ENCODE assay signal across 10 cellular contexts in the genomic region with DNA sequence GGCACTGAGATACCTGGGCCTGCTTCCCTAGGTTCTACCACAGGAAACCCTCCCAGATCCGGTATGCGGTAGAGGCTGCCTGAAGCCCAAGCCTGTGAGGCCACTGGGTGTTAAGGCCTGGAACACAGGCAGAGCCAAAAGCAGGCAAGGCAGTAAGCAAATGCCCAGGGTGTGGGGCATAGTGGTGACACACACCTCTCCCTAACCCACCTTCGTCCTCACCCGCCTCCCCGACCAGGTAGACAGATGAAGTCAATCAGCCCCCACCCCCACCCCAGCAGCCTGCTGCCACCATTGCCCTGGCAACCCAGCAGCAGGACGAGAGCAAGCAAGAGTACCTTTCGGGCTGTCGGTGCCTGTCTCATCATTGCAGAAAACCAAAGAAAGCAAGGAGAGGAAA. TPM values are rescaled to one million over a fixed set of nuclear protein-coding genes. Genes with fewer than 3 reads are reported as not detected.
DNase-seq lines count a peak whose midpoint lies in the region; ATAC-seq and TF ChIP-seq lines count a peak whose summit lies in the region.
"Had no signal": no experiment of that assay in that cellular context is flagged by ENCODE, and none has a peak within 500 bp of the region (broad histone marks: within the 10 kb centered on the region; RNA-seq: fewer than 3 reads in every experiment).

No MANE protein-coding gene starts in this region.

- H3K4me3 Mint-ChIP-seq in natural killer cell: no peak overlapping the region
- H3K4me3 Mint-ChIP-seq: activated CD8-positive, alpha-beta T cell treated with anti-CD3 and anti-CD28 coated beads, Interleukin-2, amount 10 ng/mL, durations not matched to agents 7 days and 5 days had no signal

- H3K4me1 Mint-ChIP-seq in natural killer cell: peaks cover 38 to 43% of the 10 kb centered on the region in 2 donors

- no peak overlapping the region for H2AFZ ChIP-seq in smooth muscle cell (ENCODE audit: low read depth)

- H3K27me3 ChIP-seq in kidney epithelial cell (ENCODE audit: control insufficient read depth, insufficient read depth, low read length): no peaks in the 10 kb centered on the region
- H3K27me3 ChIP-seq in smooth muscle cell (ENCODE audit: low read depth): no peaks in the 10 kb centered on the region
- no peaks in the 10 kb centered on the region for H3K27me3 ChIP-seq in upper lobe of right lung

- H3K9ac ChIP-seq in smooth muscle cell (ENCODE audit: low read depth): peak overlapping the region; percentile 21

- intact Hi-C loops in natural killer cell (cut with micrococcal nuclease): loop anchor here (5.0 kb wide), 1 partner anchor 697 kb away; no protein-coding TSS in a partner anchor
- intact Hi-C loops in upper lobe of right lung (cut with DNase I): no loop called here

- H3K36me3 Mint-ChIP-seq in natural killer cell: peaks cover 10% of the 10 kb centered on the region

- 92% methylated on average over 8 of the region's 8 CpGs for WGBS in smooth muscle cell (ENCODE audit: low lambda C conversion rate)

- no peaks in the 10 kb centered on the region for H3K9me3 Mint-ChIP-seq in natural killer cell

- peak overlapping the region; percentile 64 for H3K4me2 ChIP-seq in smooth muscle cell

- DNase-seq in NCI-H69 (lab: John Stamatoyannopoulos, UW) (peak; percentile 43), coronary artery (ENCODE audit: low spot score) (no peak), kidney epithelial cell (ENCODE audit: low read depth) (no peak), smooth muscle cell (lab: John Stamatoyannopoulos, UW; ENCODE audit: unreplicated experiment) (no peak), RPMI8226 (no peak), natural killer cell (no peak), upper lobe of right lung (no peak)
- DNase-seq: activated CD8-positive, alpha-beta T cell treated with anti-CD3 and anti-CD28 coated beads, Interleukin-2, amount 10 ng/mL, durations not matched to agents 7 days and 5 days; stimulated activated CD4-positive, alpha-beta T cell treated with anti-CD3 and anti-CD28 coated beads, Interleukin-12 subunit alpha, Interleukin-12 subunit beta, amount 100 ng/mL, for 4 hours had no signal

- H3K36me3 ChIP-seq in kidney epithelial cell (ENCODE audit: control insufficient read depth, insufficient read depth, low read length) (peaks cover 6% of the 10 kb centered on the region), smooth muscle cell (ENCODE audit: low read depth) (no peaks in the 10 kb centered on the region), upper lobe of right lung (peaks cover 50% of the 10 kb centered on the region)

- no peak for TF ChIP-seq CTCF in coronary artery (IDR thresholded peaks at IDR 0.05)
- TF ChIP-seq CTCF in kidney epithelial cell (IDR thresholded peaks at IDR 0.05; ENCODE audit: insufficient read depth, low read length, poor library complexity, severe bottlenecking): no peak
- no peak for TF ChIP-seq CTCF in smooth muscle cell (IDR thresholded peaks at IDR 0.05; ENCODE audit: borderline replicate concordance, insufficient read depth, poor library complexity, severe bottlenecking)
- TF ChIP-seq CTCF in natural killer cell (IDR thresholded peaks at IDR 0.05): no peak
- TF ChIP-seq CTCF in upper lobe of right lung (IDR thresholded peaks at IDR 0.05): no peak

- H3K27ac Mint-ChIP-seq in natural killer cell: no peak overlapping the region
- H3K27ac Mint-ChIP-seq: activated CD8-positive, alpha-beta T cell treated with anti-CD3 and anti-CD28 coated beads, Interleukin-2, amount 10 ng/mL, durations not matched to agents 7 days and 5 days had no signal

- H3K27me3 Mint-ChIP-seq in natural killer cell (ENCODE audit: low read depth in 2 of 2): no peaks in the 10 kb centered on the region

- H3F3A ChIP-seq in smooth muscle cell (ENCODE audit: low read depth): no peaks in the 10 kb centered on the region

- H3K4me1 ChIP-seq in smooth muscle cell (ENCODE audit: low read depth) (peaks cover 14% of the 10 kb centered on the region), upper lobe of right lung (peaks cover 1% of the 10 kb centered on the region)

- H3K9me3 ChIP-seq in smooth muscle cell (replicated peaks; ENCODE audit: low read depth) (no peaks in the 10 kb centered on the region), upper lobe of right lung (no peaks in the 10 kb centered on the region)

- peaks cover 44% of the 10 kb centered on the region for H4K20me1 ChIP-seq in smooth muscle cell (ENCODE audit: low read depth)

- H3K27ac ChIP-seq in coronary artery (peak overlapping the region in 1 of 2 donors; percentile 59), smooth muscle cell (ENCODE audit: low read depth) (peak overlapping the region; percentile 12), upper lobe of right lung (no peak overlapping the region)

- peaks cover 37% of the 10 kb centered on the region for H3K79me2 ChIP-seq in smooth muscle cell (ENCODE audit: low read depth)

- H3K4me3 ChIP-seq in coronary artery: peak overlapping the region; percentile 60
- H3K4me3 ChIP-seq in kidney epithelial cell (ENCODE audit: low read depth, low read length): peak overlapping the region; percentile 46
- H3K4me3 ChIP-seq in smooth muscle cell: peak overlapping the region; percentile 25
- H3K4me3 ChIP-seq in upper lobe of right lung: no peak overlapping the region

- ATAC-seq in natural killer cell (no peak), upper lobe of right lung (no peak)
- ATAC-seq: activated CD8-positive, alpha-beta T cell treated with anti-CD3 and anti-CD28 coated beads, Interleukin-2, amount 10 ng/mL, durations not matched to agents 7 days and 5 days; HepG2 had no signal

RNA-seq across cellular contexts. Expression of a gene that starts 6.1 kb away (rescaled TPM):
- 124 and 129 TPM in 2 replicates for total RNA-seq in kidney epithelial cell
- total RNA-seq in smooth muscle cell: 60.7 and 65.8 TPM in 2 replicates
- polyA plus RNA-seq in smooth muscle cell: 98.3 and 105 TPM in 2 replicates
- 100 to 1,000 TPM; 103 to 116 (median 116) TPM for total RNA-seq in natural killer cell
- total RNA-seq in upper lobe of right lung: 140 TPM

RNA-seq across cellular contexts. Expression of a gene that starts 30.8 kb away (rescaled TPM):
- total RNA-seq in kidney epithelial cell (1.2 and 1.8 TPM in 2 replicates), smooth muscle cell (0.99 and 3.1 TPM in 2 replicates), natural killer cell (1 to 10 TPM; 5.3 to 8.4 (median 8.0) TPM), upper lobe of right lung (3.2 TPM)
- 0.46 and 1.5 TPM in 2 replicates for polyA plus RNA-seq in smooth muscle cell
- total RNA-seq: HepG2 had no signal

RNA-seq across cellular contexts. Expression of a gene that starts 47.4 kb away (rescaled TPM):
- 3.0 and 4.3 TPM in 2 replicates for total RNA-seq in kidney epithelial cell
- total RNA-seq in smooth muscle cell: 0.54 and 1.3 TPM in 2 replicates
- polyA plus RNA-seq in smooth muscle cell: 2.4 and 3.5 TPM in 2 replicates
- total RNA-seq in natural killer cell: 1 to 10 TPM; 1.7 to 3.2 (median 1.7) TPM
- total RNA-seq in upper lobe of right lung: 2.1 TPM

RNA-seq across cellular contexts. Expression of a gene that starts 47.5 kb away (rescaled TPM):
- 24.6 and 28.0 TPM in 2 replicates for total RNA-seq in kidney epithelial cell
- 35.0 and 52.3 TPM in 2 replicates for total RNA-seq in smooth muscle cell
- polyA plus RNA-seq in smooth muscle cell: 59.2 and 84.5 TPM in 2 replicates
- total RNA-seq in natural killer cell: 10 to 100 TPM; 28.0 to 35.3 (median 28.0) TPM
- total RNA-seq in upper lobe of right lung: 8.4 TPM
